1 cellular context compared by ENCODE assay signal in the genomic region with DNA sequence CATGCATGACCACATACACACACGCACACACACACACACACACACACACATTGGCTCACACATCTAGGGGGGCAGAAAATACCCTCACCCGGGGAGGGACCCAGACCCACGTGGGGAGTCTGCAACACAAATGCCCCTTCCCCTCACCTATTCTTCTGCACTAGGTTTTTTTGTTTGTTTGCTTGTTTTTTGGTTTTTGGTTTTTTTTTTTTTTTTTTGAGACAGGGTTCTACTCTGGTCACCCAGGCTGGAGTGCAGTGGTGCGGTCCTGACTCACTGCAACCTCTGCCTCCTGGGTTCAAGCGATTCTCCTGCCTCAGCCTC.
TF ChIP-seq lines count a peak whose summit lies in the region.

No MANE protein-coding gene starts in this region.

TF ChIP-seq in GM12878, 131 proteins besides CTCF, POLR2A, EP300 and RAD21 (continued from another document):
- TF ChIP-seq SMARCA5 (IDR thresholded peaks at IDR 0.05) (0 out of 2 replicates have a peak, but pooled peaks have one; percentile 14), NR2F1 (conservative IDR thresholded peaks at IDR 0.05) (0 out of 2 replicates have a peak, but pooled peaks have one; percentile 12), CHD2 (IDR thresholded peaks at IDR 0.05; ENCODE audit: borderline replicate concordance, low read depth, low read length) (no peak), ETV6 (conservative IDR thresholded peaks at IDR 0.05 in 1 of 2, IDR thresholded peaks at IDR 0.05 in 1 of 2; ENCODE audit: borderline replicate concordance in 1 of 2, low read depth in 1 of 2) (no peak; a peak in 1 of 4 replicates), STAT1 (conservative IDR thresholded peaks at IDR 0.05) (no peak), RB1 (IDR thresholded peaks at IDR 0.05; ENCODE audit: borderline replicate concordance) (no peak), SMAD1 (IDR thresholded peaks at IDR 0.05; ENCODE audit: low read depth, partially characterized antibody) (no peak), TARDBP (IDR thresholded peaks at IDR 0.05; ENCODE audit: borderline replicate concordance) (0 out of 2 replicates have a peak, but pooled peaks have one; percentile 26), CREM (IDR thresholded peaks at IDR 0.05; ENCODE audit: low read depth) (peak; percentile 73), ATF7 (IDR thresholded peaks at IDR 0.05; ENCODE audit: low read depth) (0 out of 2 replicates have a peak, but pooled peaks have one; percentile 7), ZBED1 (IDR thresholded peaks at IDR 0.05; ENCODE audit: borderline replicate concordance) (no peak), SUPT20H (IDR thresholded peaks at IDR 0.05; ENCODE audit: borderline replicate concordance, control insufficient read depth, low read depth, low read length) (no peak), PML (IDR thresholded peaks at IDR 0.05; ENCODE audit: low read length) (0 out of 2 replicates have a peak, but pooled peaks have one; percentile 9), IRF4 (IDR thresholded peaks at IDR 0.05; ENCODE audit: low read depth, low read length) (no peak), MTA3 (IDR thresholded peaks at IDR 0.05; ENCODE audit: borderline replicate concordance, low read length) (no peak), NFXL1 (IDR thresholded peaks at IDR 0.05; ENCODE audit: borderline replicate concordance) (no peak)
- TF ChIP-seq, protein P1, sequence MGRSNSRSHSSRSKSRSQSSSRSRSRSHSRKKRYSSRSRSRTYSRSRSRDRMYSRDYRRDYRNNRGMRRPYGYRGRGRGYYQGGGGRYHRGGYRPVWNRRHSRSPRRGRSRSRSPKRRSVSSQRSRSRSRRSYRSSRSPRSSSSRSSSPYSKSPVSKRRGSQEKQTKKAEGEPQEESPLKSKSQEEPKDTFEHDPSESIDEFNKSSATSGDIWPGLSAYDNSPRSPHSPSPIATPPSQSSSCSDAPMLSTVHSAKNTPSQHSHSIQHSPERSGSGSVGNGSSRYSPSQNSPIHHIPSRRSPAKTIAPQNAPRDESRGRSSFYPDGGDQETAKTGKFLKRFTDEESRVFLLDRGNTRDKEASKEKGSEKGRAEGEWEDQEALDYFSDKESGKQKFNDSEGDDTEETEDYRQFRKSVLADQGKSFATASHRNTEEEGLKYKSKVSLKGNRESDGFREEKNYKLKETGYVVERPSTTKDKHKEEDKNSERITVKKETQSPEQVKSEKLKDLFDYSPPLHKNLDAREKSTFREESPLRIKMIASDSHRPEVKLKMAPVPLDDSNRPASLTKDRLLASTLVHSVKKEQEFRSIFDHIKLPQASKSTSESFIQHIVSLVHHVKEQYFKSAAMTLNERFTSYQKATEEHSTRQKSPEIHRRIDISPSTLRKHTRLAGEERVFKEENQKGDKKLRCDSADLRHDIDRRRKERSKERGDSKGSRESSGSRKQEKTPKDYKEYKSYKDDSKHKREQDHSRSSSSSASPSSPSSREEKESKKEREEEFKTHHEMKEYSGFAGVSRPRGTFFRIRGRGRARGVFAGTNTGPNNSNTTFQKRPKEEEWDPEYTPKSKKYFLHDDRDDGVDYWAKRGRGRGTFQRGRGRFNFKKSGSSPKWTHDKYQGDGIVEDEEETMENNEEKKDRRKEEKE (IDR thresholded peaks at IDR 0.05), result no peak
- TF ChIP-seq, protein P2, sequence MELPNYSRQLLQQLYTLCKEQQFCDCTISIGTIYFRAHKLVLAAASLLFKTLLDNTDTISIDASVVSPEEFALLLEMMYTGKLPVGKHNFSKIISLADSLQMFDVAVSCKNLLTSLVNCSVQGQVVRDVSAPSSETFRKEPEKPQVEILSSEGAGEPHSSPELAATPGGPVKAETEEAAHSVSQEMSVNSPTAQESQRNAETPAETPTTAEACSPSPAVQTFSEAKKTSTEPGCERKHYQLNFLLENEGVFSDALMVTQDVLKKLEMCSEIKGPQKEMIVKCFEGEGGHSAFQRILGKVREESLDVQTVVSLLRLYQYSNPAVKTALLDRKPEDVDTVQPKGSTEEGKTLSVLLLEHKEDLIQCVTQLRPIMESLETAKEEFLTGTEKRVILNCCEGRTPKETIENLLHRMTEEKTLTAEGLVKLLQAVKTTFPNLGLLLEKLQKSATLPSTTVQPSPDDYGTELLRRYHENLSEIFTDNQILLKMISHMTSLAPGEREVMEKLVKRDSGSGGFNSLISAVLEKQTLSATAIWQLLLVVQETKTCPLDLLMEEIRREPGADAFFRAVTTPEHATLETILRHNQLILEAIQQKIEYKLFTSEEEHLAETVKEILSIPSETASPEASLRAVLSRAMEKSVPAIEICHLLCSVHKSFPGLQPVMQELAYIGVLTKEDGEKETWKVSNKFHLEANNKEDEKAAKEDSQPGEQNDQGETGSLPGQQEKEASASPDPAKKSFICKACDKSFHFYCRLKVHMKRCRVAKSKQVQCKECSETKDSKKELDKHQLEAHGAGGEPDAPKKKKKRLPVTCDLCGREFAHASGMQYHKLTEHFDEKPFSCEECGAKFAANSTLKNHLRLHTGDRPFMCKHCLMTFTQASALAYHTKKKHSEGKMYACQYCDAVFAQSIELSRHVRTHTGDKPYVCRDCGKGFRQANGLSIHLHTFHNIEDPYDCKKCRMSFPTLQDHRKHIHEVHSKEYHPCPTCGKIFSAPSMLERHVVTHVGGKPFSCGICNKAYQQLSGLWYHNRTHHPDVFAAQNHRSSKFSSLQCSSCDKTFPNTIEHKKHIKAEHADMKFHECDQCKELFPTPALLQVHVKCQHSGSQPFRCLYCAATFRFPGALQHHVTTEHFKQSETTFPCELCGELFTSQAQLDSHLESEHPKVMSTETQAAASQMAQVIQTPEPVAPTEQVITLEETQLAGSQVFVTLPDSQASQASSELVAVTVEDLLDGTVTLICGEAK (IDR thresholded peaks at IDR 0.05; ENCODE audit: borderline replicate concordance), result no peak
- TF ChIP-seq, protein P3, sequence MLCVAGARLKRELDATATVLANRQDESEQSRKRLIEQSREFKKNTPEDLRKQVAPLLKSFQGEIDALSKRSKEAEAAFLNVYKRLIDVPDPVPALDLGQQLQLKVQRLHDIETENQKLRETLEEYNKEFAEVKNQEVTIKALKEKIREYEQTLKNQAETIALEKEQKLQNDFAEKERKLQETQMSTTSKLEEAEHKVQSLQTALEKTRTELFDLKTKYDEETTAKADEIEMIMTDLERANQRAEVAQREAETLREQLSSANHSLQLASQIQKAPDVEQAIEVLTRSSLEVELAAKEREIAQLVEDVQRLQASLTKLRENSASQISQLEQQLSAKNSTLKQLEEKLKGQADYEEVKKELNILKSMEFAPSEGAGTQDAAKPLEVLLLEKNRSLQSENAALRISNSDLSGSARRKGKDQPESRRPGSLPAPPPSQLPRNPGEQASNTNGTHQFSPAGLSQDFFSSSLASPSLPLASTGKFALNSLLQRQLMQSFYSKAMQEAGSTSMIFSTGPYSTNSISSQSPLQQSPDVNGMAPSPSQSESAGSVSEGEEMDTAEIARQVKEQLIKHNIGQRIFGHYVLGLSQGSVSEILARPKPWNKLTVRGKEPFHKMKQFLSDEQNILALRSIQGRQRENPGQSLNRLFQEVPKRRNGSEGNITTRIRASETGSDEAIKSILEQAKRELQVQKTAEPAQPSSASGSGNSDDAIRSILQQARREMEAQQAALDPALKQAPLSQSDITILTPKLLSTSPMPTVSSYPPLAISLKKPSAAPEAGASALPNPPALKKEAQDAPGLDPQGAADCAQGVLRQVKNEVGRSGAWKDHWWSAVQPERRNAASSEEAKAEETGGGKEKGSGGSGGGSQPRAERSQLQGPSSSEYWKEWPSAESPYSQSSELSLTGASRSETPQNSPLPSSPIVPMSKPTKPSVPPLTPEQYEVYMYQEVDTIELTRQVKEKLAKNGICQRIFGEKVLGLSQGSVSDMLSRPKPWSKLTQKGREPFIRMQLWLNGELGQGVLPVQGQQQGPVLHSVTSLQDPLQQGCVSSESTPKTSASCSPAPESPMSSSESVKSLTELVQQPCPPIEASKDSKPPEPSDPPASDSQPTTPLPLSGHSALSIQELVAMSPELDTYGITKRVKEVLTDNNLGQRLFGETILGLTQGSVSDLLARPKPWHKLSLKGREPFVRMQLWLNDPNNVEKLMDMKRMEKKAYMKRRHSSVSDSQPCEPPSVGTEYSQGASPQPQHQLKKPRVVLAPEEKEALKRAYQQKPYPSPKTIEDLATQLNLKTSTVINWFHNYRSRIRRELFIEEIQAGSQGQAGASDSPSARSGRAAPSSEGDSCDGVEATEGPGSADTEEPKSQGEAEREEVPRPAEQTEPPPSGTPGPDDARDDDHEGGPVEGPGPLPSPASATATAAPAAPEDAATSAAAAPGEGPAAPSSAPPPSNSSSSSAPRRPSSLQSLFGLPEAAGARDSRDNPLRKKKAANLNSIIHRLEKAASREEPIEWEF (IDR thresholded peaks at IDR 0.05; ENCODE audit: insufficient replicate concordance, low read depth, low read length), result no peak
- TF ChIP-seq, protein P4, sequence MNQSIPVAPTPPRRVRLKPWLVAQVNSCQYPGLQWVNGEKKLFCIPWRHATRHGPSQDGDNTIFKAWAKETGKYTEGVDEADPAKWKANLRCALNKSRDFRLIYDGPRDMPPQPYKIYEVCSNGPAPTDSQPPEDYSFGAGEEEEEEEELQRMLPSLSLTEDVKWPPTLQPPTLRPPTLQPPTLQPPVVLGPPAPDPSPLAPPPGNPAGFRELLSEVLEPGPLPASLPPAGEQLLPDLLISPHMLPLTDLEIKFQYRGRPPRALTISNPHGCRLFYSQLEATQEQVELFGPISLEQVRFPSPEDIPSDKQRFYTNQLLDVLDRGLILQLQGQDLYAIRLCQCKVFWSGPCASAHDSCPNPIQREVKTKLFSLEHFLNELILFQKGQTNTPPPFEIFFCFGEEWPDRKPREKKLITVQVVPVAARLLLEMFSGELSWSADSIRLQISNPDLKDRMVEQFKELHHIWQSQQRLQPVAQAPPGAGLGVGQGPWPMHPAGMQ (IDR thresholded peaks at IDR 0.05; ENCODE audit: borderline replicate concordance), result no peak
- TF ChIP-seq, protein P5, sequence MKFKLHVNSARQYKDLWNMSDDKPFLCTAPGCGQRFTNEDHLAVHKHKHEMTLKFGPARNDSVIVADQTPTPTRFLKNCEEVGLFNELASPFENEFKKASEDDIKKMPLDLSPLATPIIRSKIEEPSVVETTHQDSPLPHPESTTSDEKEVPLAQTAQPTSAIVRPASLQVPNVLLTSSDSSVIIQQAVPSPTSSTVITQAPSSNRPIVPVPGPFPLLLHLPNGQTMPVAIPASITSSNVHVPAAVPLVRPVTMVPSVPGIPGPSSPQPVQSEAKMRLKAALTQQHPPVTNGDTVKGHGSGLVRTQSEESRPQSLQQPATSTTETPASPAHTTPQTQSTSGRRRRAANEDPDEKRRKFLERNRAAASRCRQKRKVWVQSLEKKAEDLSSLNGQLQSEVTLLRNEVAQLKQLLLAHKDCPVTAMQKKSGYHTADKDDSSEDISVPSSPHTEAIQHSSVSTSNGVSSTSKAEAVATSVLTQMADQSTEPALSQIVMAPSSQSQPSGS (IDR thresholded peaks at IDR 0.05; ENCODE audit: low read length), result 0 out of 2 replicates have a peak, but pooled peaks have one; percentile 42
